Comparison of ENCODE assay signal across 10 cellular contexts in genomic region chr10:27743736-27744477, GRCh38. TPM values are rescaled to one million over a fixed set of nuclear protein-coding genes. Genes with fewer than 3 reads are reported as not detected.
DNase-seq lines count a peak whose midpoint lies in the region; ATAC-seq, FAIRE-seq and TF ChIP-seq lines count a peak whose summit lies in the region.
"Had no signal": no experiment of that assay in that cellular context is flagged by ENCODE, and none has a peak within 500 bp of the region (broad histone marks: within the 10 kb centered on the region; RNA-seq: fewer than 3 reads in every experiment).

No MANE protein-coding gene starts in this region.

- BruUV-seq in GM12878 (replicated peaks; lab: Mats Ljungman, UMichigan), result no TSS peak

- in situ Hi-C loops in GM12878 (cut with MboI), result loop anchor here (25.0 kb wide), 1 partner anchor 643 kb away; no protein-coding TSS in a partner anchor

- H2AFZ ChIP-seq in GM12878 (ENCODE audit: control insufficient read depth, low read depth, low read length), result no peak overlapping the region

- SMC1A ChIA-PET in GM12878 (lab: Charles Lee; ENCODE audit: uncharacterized antibody, unreplicated experiment), result no interaction called here

- no peak for TF ChIP-seq RAD21 in GM12878 (IDR thresholded peaks at IDR 0.05; ENCODE audit: insufficient read depth, low read depth, low read length)

- H3K27me3 ChIP-seq in GM12878 (replicated peaks in 1 of 2; ENCODE audit: control insufficient read depth in 2 of 2, insufficient read depth in 2 of 2, low read length in 1 of 2), result peaks cover 12 to 51% of the 10 kb centered on the region in 2 experiments
- H3K27me3 ChIP-seq in thymus (ENCODE audit: control insufficient read depth, insufficient read depth), result peaks cover 74% of the 10 kb centered on the region

- no peak for FAIRE-seq in GM12878 (lab: Jason Lieb, UNC)

- intact Hi-C loops in GM12878 (cut with micrococcal nuclease; ENCODE audit: unreplicated experiment) (loop anchor here (2.0 to 5.0 kb wide), 3 partner anchors 435 to 639 kb away; no protein-coding TSS in a partner anchor), left colon (cut with DNase I, micrococcal nuclease) (loop anchor here in 1 of 2 donors (5.0 kb wide), 1 partner anchor 498 kb away; no protein-coding TSS in a partner anchor)

- WGBS in GM12878 (ENCODE audit: insufficient coverage, insufficient replicate concordance, low lambda C conversion rate, missing lambda C conversion rate), result 18% methylated on average over 43 of the region's 43 CpGs
- WGBS in thymus, result 3% methylated on average over 43 of the region's 43 CpGs

- no peaks in the 10 kb centered on the region for H3K79me2 ChIP-seq in GM12878 (ENCODE audit: control insufficient read depth, insufficient read depth, low read length)

- POLR2A ChIA-PET in GM12878 (lab: Charles Lee), result no interaction called here

- H3K27ac ChIP-seq in GM12878 (ENCODE audit: control insufficient read depth, insufficient read depth), result no peak overlapping the region
- no peak overlapping the region for H3K27ac ChIP-seq in thymus (ENCODE audit: low read depth)

- TF ChIP-seq EP300 in GM12878 (IDR thresholded peaks at IDR 0.05; ENCODE audit: borderline replicate concordance in 1 of 2, control insufficient read depth in 1 of 2, low read depth in 2 of 2, low read length in 2 of 2), result no peak

- H3K4me2 ChIP-seq in GM12878 (ENCODE audit: control insufficient read depth, insufficient read depth), result no peak overlapping the region

- H3K4me3 ChIP-seq in GM12878, result no peak overlapping the region
- H3K4me3 ChIP-seq in thymus (ENCODE audit: low read length), result peak overlapping the region; percentile 49

- TF ChIP-seq POLR2A in GM12878 (IDR thresholded peaks at IDR 0.05; ENCODE audit: low read depth, low read length), result no peak

- ATAC-seq in GM12878 (no peak), left colon (peak; percentile 27)

- RAD21 ChIA-PET in GM12878 (lab: Charles Lee; ENCODE audit: unreplicated experiment), result no interaction called here

- TF ChIP-seq CTCF in GM12878 (IDR thresholded peaks at IDR 0.05 in 2 of 3, conservative IDR thresholded peaks at IDR 0.05 in 1 of 3; ENCODE audit: control insufficient read depth in 2 of 3, extremely low read depth in 1 of 3, insufficient read depth in 1 of 3, low read depth in 3 of 3, low read length in 3 of 3), result no peak

- H4K20me1 ChIP-seq in GM12878 (ENCODE audit: control insufficient read depth, insufficient read depth), result no peaks in the 10 kb centered on the region

- H3K36me3 ChIP-seq in GM12878 (ENCODE audit: control insufficient read depth in 2 of 2, insufficient read depth in 2 of 2, low read length in 1 of 2) (no peaks in the 10 kb centered on the region), thymus (ENCODE audit: control insufficient read depth, insufficient read depth) (no peaks in the 10 kb centered on the region)

- CTCF ChIA-PET in GM12878 (lab: Yijun Ruan, JAX), result no interaction called here

- H3K9ac ChIP-seq in GM12878 (ENCODE audit: control insufficient read depth, insufficient read depth, low read length), result no peak overlapping the region

- H3K9me3 ChIP-seq in GM12878 (replicated peaks; ENCODE audit: control insufficient read depth, insufficient read depth, low read length), result peaks cover 14% of the 10 kb centered on the region; the same call in 2 of the 3 replicates
- peaks cover 2% of the 10 kb centered on the region for H3K9me3 ChIP-seq in thymus (ENCODE audit: control insufficient read depth)

- H3K4me1 ChIP-seq in GM12878 (ENCODE audit: control insufficient read depth, insufficient read depth, low read length), result no peaks in the 10 kb centered on the region
- peaks cover 7% of the 10 kb centered on the region for H3K4me1 ChIP-seq in thymus (ENCODE audit: control insufficient read depth, insufficient read depth, low read length)

- DNase-seq in NCI-H82 (lab: John Stamatoyannopoulos, UW) (peak; percentile 28), NCI-H82 treated with DMSO at 0.1 percent for 48 hours (lab: John Stamatoyannopoulos, UW; ENCODE audit: unreplicated experiment) (no peak), GM12878 (ENCODE audit: low read depth, low spot score) (no peak), left colon (peak in 1 of 2 donors; percentile 15), HuH-7 (ENCODE audit: low spot score) (no peak), islet precursor cell (no peak), Kasumi-1 (lab: John Stamatoyannopoulos, UW) (no peak)
- DNase-seq: DND-41 had no signal

TF ChIP-seq in GM12878, 131 proteins besides CTCF, POLR2A, EP300 and RAD21:
- TF ChIP-seq TCF12 (IDR thresholded peaks at IDR 0.05; ENCODE audit: low read depth, low read length) (no peak), SUZ12 (IDR thresholded peaks at IDR 0.05; ENCODE audit: unreplicated experiment) (peak; percentile 8)

RNA-seq across cellular contexts. Expression of gene MKX, which starts 1.7 kb away (rescaled TPM):
- not detected in 2 replicates for total RNA-seq in GM12878 (2013; cell fraction: nucleolus; rRNA removed)
- not detected in 2 replicates for total RNA-seq in GM12878 (2014; rRNA removed)
- not detected in 2 replicates for total RNA-seq in GM12878 (2014; rRNA removed; fragmentation: Illumina TruSeq; extraction: Trizol)
- 0.05 TPM in 1 of 2 replicates, not detected in the other for total RNA-seq in GM12878 (2021)
- not detected for polyA plus RNA-seq in GM12878 (2011; ENCODE audit: low read depth)
- polyA plus RNA-seq in GM12878 (2011; rRNA removed), result not detected in 2 replicates
- polyA plus RNA-seq in GM12878 (2011; cell fraction: cytosol; rRNA removed), result not detected in 2 replicates
- polyA plus RNA-seq in GM12878 (2011; cell fraction: nucleus; rRNA removed), result not detected in 2 replicates
- polyA plus RNA-seq in GM12878 (2012), result not detected in 2 replicates
- not detected in 2 replicates for polyA plus RNA-seq in GM12878 (2014; fragmentation: Illumina TruSeq; extraction: Trizol)
- polyA plus RNA-seq in GM12878 (2014; fragmentation: Nextera tagmentation; extraction: Ambion mirVana), result not detected
- polyA plus RNA-seq in GM12878 (2014; rRNA removed), result not detected in 2 replicates
- polyA plus RNA-seq in GM12878 (2016; fragmentation: Nextera tagmentation; extraction: Ambion mirVana), result not detected
- polyA minus RNA-seq in GM12878 (2011; rRNA and poly(A)+ RNA removed), result not detected in 2 replicates
- polyA minus RNA-seq in GM12878 (2011; cell fraction: cytosol; rRNA and poly(A)+ RNA removed), result not detected in 2 replicates
- polyA minus RNA-seq in GM12878 (2011; cell fraction: nucleus; rRNA and poly(A)+ RNA removed), result not detected in 2 replicates
- under 1 TPM; 0.06 to 0.75 TPM for total RNA-seq in left colon
- 0.34 TPM for polyA plus RNA-seq in thymus
- total RNA-seq: T-helper 2 cell treated with Interferon-gamma antibody and Interleukin-4, amounts not matched to agents 100 ng/mL and 5 ng/mL, for 36 hours had no signal
